8 cellular contexts compared by ENCODE assay signal in the genomic region with DNA sequence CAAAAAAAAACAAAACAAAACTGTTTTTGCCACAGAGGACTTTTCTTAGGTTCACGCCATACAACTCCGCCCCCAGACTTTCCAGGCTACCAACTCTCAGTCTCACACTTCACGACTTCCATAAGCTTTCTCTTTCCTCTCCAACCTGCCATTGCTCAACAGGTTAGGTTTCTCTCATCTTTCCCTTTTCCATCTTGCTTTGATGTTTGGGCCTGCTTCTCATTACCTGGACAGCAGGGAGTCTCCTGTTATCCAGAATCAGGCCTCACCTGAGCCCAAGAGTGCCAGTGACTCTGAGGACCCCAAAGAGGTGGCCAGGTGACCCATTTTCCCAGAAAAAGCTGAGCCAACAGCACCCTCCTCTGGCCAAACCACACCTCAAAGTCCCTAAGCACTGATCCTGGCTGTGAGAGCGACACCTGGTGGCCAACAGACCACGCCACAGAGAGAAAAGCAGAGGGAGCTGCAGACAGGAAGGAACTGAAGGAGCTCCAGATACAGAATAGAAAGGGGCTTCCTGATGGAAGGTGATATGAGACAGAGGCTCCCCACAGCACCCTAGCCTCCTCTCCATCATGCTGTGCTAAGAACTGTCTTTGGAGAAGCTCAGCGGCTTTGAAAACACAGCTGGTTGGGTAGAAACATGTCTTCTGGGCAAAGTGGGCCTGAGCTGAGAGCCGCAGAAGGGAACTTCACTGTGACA. TPM values are rescaled to one million over a fixed set of nuclear protein-coding genes. Genes with fewer than 3 reads are reported as not detected.
DNase-seq lines count a peak whose midpoint lies in the region; ATAC-seq and TF ChIP-seq lines count a peak whose summit lies in the region.

No MANE protein-coding gene starts in this region.

- peaks cover 6% of the 10 kb centered on the region; the same call in 1 of the 2 replicates for H3K36me3 ChIP-seq in Karpas-422 (ENCODE audit: insufficient read depth, low read length)
- peaks cover 0 to 13% of the 10 kb centered on the region in 2 donors for H3K36me3 ChIP-seq in gastroesophageal sphincter

- DNase-seq in Daoy (ENCODE audit: low read depth), result peak; percentile 83
- DNase-seq in Karpas-422, result peak; percentile 94
- peak; percentile 71 for DNase-seq in SHP77 treated with DMSO at 0.1 percent for 48 hours (lab: John Stamatoyannopoulos, UW)
- peak; percentile 95 for DNase-seq in activated effector memory CD4-positive, alpha-beta T cell treated with anti-CD3 and anti-CD28 coated beads, Interleukin-2, amount 50 U/mL, for 16 hours
- peak; percentile 79 for DNase-seq in occipital lobe (lab: John Stamatoyannopoulos, UW)
- DNase-seq in superior temporal gyrus (ENCODE audit: extremely low spot score), result peak; percentile 95

- H3K4me1 ChIP-seq in Karpas-422 (ENCODE audit: low read length), result peaks cover 33% of the 10 kb centered on the region
- peaks cover 2 to 60% (median 24%) of the 10 kb centered on the region in 3 donors for H3K4me1 ChIP-seq in gastroesophageal sphincter

- TF ChIP-seq POLR2A in gastroesophageal sphincter (IDR thresholded peaks at IDR 0.05), result no peak

- no peak overlapping the region for H3K4me2 ChIP-seq in Karpas-422 (ENCODE audit: low read depth, low read length, poor library complexity, severe bottlenecking)

- peak in 3 of 4 experiments; percentile 98 to 99 (median 99) for TF ChIP-seq CTCF in gastroesophageal sphincter (IDR thresholded peaks at IDR 0.05)

- no peak overlapping the region for H2AFZ ChIP-seq in Karpas-422 (ENCODE audit: low read length)

- H3K27ac ChIP-seq in Karpas-422 (ENCODE audit: low read length) (no peak overlapping the region), gastroesophageal sphincter (peak overlapping the region; percentile 69 to 99 (median 92))

- no peaks in the 10 kb centered on the region for H3K9me3 ChIP-seq in Karpas-422 (ENCODE audit: low read length)
- no peaks in the 10 kb centered on the region for H3K9me3 ChIP-seq in gastroesophageal sphincter

- ATAC-seq in gastroesophageal sphincter (peak; percentile 49), GM21529 (IDR thresholded peaks at IDR 0.05; ENCODE audit: unreplicated experiment) (no peak)

- H3K79me2 ChIP-seq in Karpas-422 (ENCODE audit: low read length), result peaks cover 34% of the 10 kb centered on the region

- H3K9me2 ChIP-seq in Karpas-422 (replicated peaks; ENCODE audit: insufficient read depth, low read length), result no peaks in the 10 kb centered on the region

- no peaks in the 10 kb centered on the region for H3K27me3 ChIP-seq in Karpas-422 (ENCODE audit: low read length)
- H3K27me3 ChIP-seq in gastroesophageal sphincter, result no peaks in the 10 kb centered on the region

- TF ChIP-seq EP300 in gastroesophageal sphincter (IDR thresholded peaks at IDR 0.05), result no peak

- peak overlapping the region; percentile 14; the same call in 1 of the 2 replicates for H3K9ac ChIP-seq in Karpas-422 (ENCODE audit: low read length)

- no peak overlapping the region for H3K4me3 ChIP-seq in Karpas-422 (ENCODE audit: low read length)
- H3K4me3 ChIP-seq in gastroesophageal sphincter, result no peak overlapping the region

- H4K20me1 ChIP-seq in Karpas-422 (ENCODE audit: insufficient read depth, low read depth, low read length), result no peaks in the 10 kb centered on the region; the same call in 1 of the 2 replicates

- 36 to 48% methylated on average over 3 to 4 of the region's 7 CpGs for WGBS in gastroesophageal sphincter (ENCODE audit: low coverage in 1 of 2), 2 donors

RNA-seq across cellular contexts. Expression of a gene that starts 4.0 kb away (rescaled TPM):
- total RNA-seq in Daoy (2014; rRNA removed; shearing (Covaris generic)), result 29.9 and 32.8 TPM in 2 replicates
- total RNA-seq in Karpas-422 (2014; rRNA removed; shearing (Covaris generic); ENCODE audit: low replicate concordance), result 22.0 and 28.3 TPM in 2 replicates
- total RNA-seq in gastroesophageal sphincter, result 10 to 100 TPM; 10.2 to 32.6 (median 26.3) TPM
- 7.5 TPM for total RNA-seq in occipital lobe

RNA-seq across cellular contexts. Expression of a gene that starts 4.1 kb away (rescaled TPM):
- 444 and 464 TPM in 2 replicates for total RNA-seq in Daoy (2014; rRNA removed; shearing (Covaris generic))
- 300 and 483 TPM in 2 replicates for total RNA-seq in Karpas-422 (2014; rRNA removed; shearing (Covaris generic); ENCODE audit: low replicate concordance)
- total RNA-seq in gastroesophageal sphincter (100 to 1,000 TPM; 200 to 329 (median 260) TPM), occipital lobe (61.3 TPM)

RNA-seq across cellular contexts. Expression of a gene that starts 6.0 kb away (rescaled TPM):
- total RNA-seq in Daoy (2014; rRNA removed; shearing (Covaris generic)), result 11.3 and 11.5 TPM in 2 replicates
- 34.0 and 48.3 TPM in 2 replicates for total RNA-seq in Karpas-422 (2014; rRNA removed; shearing (Covaris generic); ENCODE audit: low replicate concordance)
- total RNA-seq in gastroesophageal sphincter (100 to 1,000 TPM; 125 to 186 (median 147) TPM), occipital lobe (26.8 TPM)

RNA-seq across cellular contexts. Expression of a gene that starts 10.6 kb away (rescaled TPM):
- 6.4 and 7.6 TPM in 2 replicates for total RNA-seq in Daoy (2014; rRNA removed; shearing (Covaris generic))
- 7.3 and 10.9 TPM in 2 replicates for total RNA-seq in Karpas-422 (2014; rRNA removed; shearing (Covaris generic); ENCODE audit: low replicate concordance)
- total RNA-seq in gastroesophageal sphincter (1 to 10 TPM; 3.0 to 6.8 (median 5.2) TPM), occipital lobe (5.9 TPM)
